ENCODE assay signal across 20 cellular contexts in genomic region chr20:58397429-58397828, GRCh38. TPM values are rescaled to one million over a fixed set of nuclear protein-coding genes. Genes with fewer than 3 reads are reported as not detected.
DNase-seq lines count a peak whose midpoint lies in the region; ATAC-seq, FAIRE-seq and TF ChIP-seq lines count a peak whose summit lies in the region.
"Had no signal": no experiment of that assay in that cellular context is flagged by ENCODE, and none has a peak within 500 bp of the region (broad histone marks: within the 10 kb centered on the region; RNA-seq: fewer than 3 reads in every experiment).

No MANE protein-coding gene starts in this region.

- DNase-seq in left lung (no peak), upper lobe of right lung (no peak), GM19239 (ENCODE audit: insufficient read length, low spot score) (no peak)
- DNase-seq in activated T-cell treated with anti-CD3 and anti-CD28 coated beads, Interleukin-2, amount 50 U/mL, for 48 hours = no peak
- DNase-seq in activated CD4-positive, alpha-beta T cell treated with anti-CD3 and anti-CD28 coated beads, Interleukin-2, amount 50 U/mL, for 1 hour = no peak
- DNase-seq: 8988T; ACHN; BE2C; C1 segment of cervical spinal cord; Caco-2; Calu3; CD4-positive, CD25-positive, alpha-beta regulatory T cell; CD8-positive, alpha-beta T cell; DMS79 treated with DMSO at 0.1 percent for 48 hours; GF-D8 had no signal

- no peaks in the 10 kb centered on the region for H3K27me3 ChIP-seq in BLaER1 treated with 17β-estradiol and CSF1 and Interleukin-3, amounts not matched to agents 10 nM and 100 nM
- H3K27me3 ChIP-seq in left lung (no peaks in the 10 kb centered on the region), upper lobe of right lung (no peaks in the 10 kb centered on the region)
- H3K27me3 ChIP-seq: BE2C had no signal

- H3K9me3 ChIP-seq in BLaER1 treated with 17β-estradiol and CSF1 and Interleukin-3, amounts not matched to agents 10 nM and 100 nM (replicated peaks in 1 of 11) = peaks cover 0 to 65% (median 38%) of the 10 kb centered on the region in 11 experiments; a peak in 15 of 22 replicates
- H3K9me3 ChIP-seq in left lung = no peaks in the 10 kb centered on the region
- H3K9me3 ChIP-seq in upper lobe of right lung = no peaks in the 10 kb centered on the region
- H3K9me3 ChIP-seq: BE2C, Caco-2 had no signal

- H4K20me1 ChIP-seq in BLaER1 treated with 17β-estradiol and CSF1 and Interleukin-3, amounts not matched to agents 10 nM and 100 nM = peaks cover 76 to 100% (median 98%) of the 10 kb centered on the region in 11 experiments

- peak overlapping the region in 7 of 11 experiments; percentile 3 to 39 (median 29); a peak in 11 of 22 replicates for H3K4me2 ChIP-seq in BLaER1 treated with 17β-estradiol and CSF1 and Interleukin-3, amounts not matched to agents 10 nM and 100 nM

- no peak for FAIRE-seq in GM19239 (lab: Jason Lieb, UNC)
- FAIRE-seq: A204.1, D721Med, G401.6, GM12891 had no signal

- peaks cover 11 to 84% (median 74%) of the 10 kb centered on the region in 11 experiments; a peak in 21 of 22 replicates for H3K36me3 ChIP-seq in BLaER1 treated with 17β-estradiol and CSF1 and Interleukin-3, amounts not matched to agents 10 nM and 100 nM
- H3K36me3 ChIP-seq in left lung (peaks cover 0 to 6% of the 10 kb centered on the region in 2 donors), upper lobe of right lung (no peaks in the 10 kb centered on the region)

- peaks cover 23 to 53% (median 36%) of the 10 kb centered on the region in 10 experiments for H3K4me1 ChIP-seq in BLaER1 treated with 17β-estradiol and CSF1 and Interleukin-3, amounts not matched to agents 10 nM and 100 nM
- H3K4me1 ChIP-seq in left lung (peaks cover 0 to 61% of the 10 kb centered on the region in 2 donors), upper lobe of right lung (peaks cover 18% of the 10 kb centered on the region)

- H3K9ac ChIP-seq in BLaER1 treated with 17β-estradiol and CSF1 and Interleukin-3, amounts not matched to agents 10 nM and 100 nM = no peak overlapping the region

- intact Hi-C loops in left lung (cut with DNase I) = no loop called here
- intact Hi-C loops in upper lobe of right lung (cut with DNase I) = no loop called here

- no peak overlapping the region for H3K4me3 ChIP-seq in BLaER1 treated with 17β-estradiol and CSF1 and Interleukin-3, amounts not matched to agents 10 nM and 100 nM
- H3K4me3 ChIP-seq in left lung (no peak overlapping the region), upper lobe of right lung (no peak overlapping the region)

- TF ChIP-seq CTCF in left lung (IDR thresholded peaks at IDR 0.05) = no peak
- TF ChIP-seq CTCF in upper lobe of right lung (IDR thresholded peaks at IDR 0.05) = no peak

- ATAC-seq in left lung = peak; percentile 91
- ATAC-seq in upper lobe of right lung = peak; percentile 62
- ATAC-seq: CD8-positive, alpha-beta T cell had no signal

- no peak overlapping the region for H3K27ac ChIP-seq in BLaER1 treated with 17β-estradiol and CSF1 and Interleukin-3, amounts not matched to agents 10 nM and 100 nM
- H3K27ac ChIP-seq in left lung (no peak overlapping the region), upper lobe of right lung (no peak overlapping the region)

RNA-seq across cellular contexts. Expression of gene VAPB, which starts 8.4 kb away (rescaled TPM):
- total RNA-seq in left lung (10 to 100 TPM; 49.7 to 52.9 TPM), upper lobe of right lung (47.8 TPM)
